19 cellular contexts compared by ENCODE assay signal in genomic region chr4:2869659-2870058, GRCh38. TPM values are rescaled to one million over a fixed set of nuclear protein-coding genes. Genes with fewer than 3 reads are reported as not detected.
DNase-seq lines count a peak whose midpoint lies in the region; ATAC-seq and TF ChIP-seq lines count a peak whose summit lies in the region.
"Had no signal": no experiment of that assay in that cellular context is flagged by ENCODE, and none has a peak within 500 bp of the region (broad histone marks: within the 10 kb centered on the region; RNA-seq: fewer than 3 reads in every experiment).

No MANE protein-coding gene starts in this region.

- H3K9me3 Mint-ChIP-seq in activated T-cell treated with anti-CD3 and anti-CD28 coated beads, Interleukin-2, amount 50 U/mL, for 72 hours = no peaks in the 10 kb centered on the region

- no peaks in the 10 kb centered on the region for H3K27me3 ChIP-seq in lower lobe of right lung (ENCODE audit: low read depth)
- H3K27me3 ChIP-seq: MG63 had no signal

- H3K36me3 ChIP-seq in lower lobe of right lung = no peaks in the 10 kb centered on the region
- H3K36me3 ChIP-seq: MG63 had no signal

- peak overlapping the region; percentile 30 for H3K4me3 ChIP-seq in lower lobe of right lung
- H3K4me3 ChIP-seq: MG63 had no signal

- H3K36me3 Mint-ChIP-seq in activated T-cell treated with anti-CD3 and anti-CD28 coated beads, Interleukin-2, amount 50 U/mL, for 72 hours (ENCODE audit: insufficient read depth in 2 of 2) = peaks cover 0 to 2% of the 10 kb centered on the region in 2 donors

- intact Hi-C loops in lower lobe of right lung (cut with DNase I) = no loop called here

- DNase-seq in activated T-cell treated with anti-CD3 and anti-CD28 coated beads, Interleukin-2, amount 50 U/mL, for 72 hours = no peak
- DNase-seq in activated T-cell treated with anti-CD3 and anti-CD28 coated beads, Interleukin-2, amount 50 U/mL, for 1 hour = no peak
- DNase-seq in caudate nucleus (lab: John Stamatoyannopoulos, UW) = no peak
- no peak for DNase-seq in lower lobe of right lung
- DNase-seq in superior temporal gyrus (ENCODE audit: extremely low spot score) = no peak
- DNase-seq in NCI-H187 treated with DMSO at 0.1 percent for 48 hours (lab: John Stamatoyannopoulos, UW) = no peak
- DNase-seq: 8988T; activated CD4-positive, alpha-beta T cell treated with anti-CD3 and anti-CD28 coated beads for 1 hour; activated T-cell treated with anti-CD3 and anti-CD28 coated beads, Interleukin-2, amount 50 U/mL, for 48 hours; COR-L47; GF-D8; MG63; NCI-H2029 treated with DMSO at 0.1 percent for 48 hours; NCI-H774; RPMI8226; stimulated activated CD4-positive, alpha-beta T cell treated with anti-CD3 and anti-CD28 coated beads, Interleukin-2, amount 100 ng/mL, for 24 hours; T-helper 1 cell had no signal

- H3K4me1 ChIP-seq in lower lobe of right lung = peaks cover 99% of the 10 kb centered on the region

- peak overlapping the region; percentile 8 for H3K27ac Mint-ChIP-seq in activated T-cell treated with anti-CD3 and anti-CD28 coated beads, Interleukin-2, amount 50 U/mL, for 72 hours

- peaks cover 56% of the 10 kb centered on the region for H3K4me1 Mint-ChIP-seq in activated T-cell treated with anti-CD3 and anti-CD28 coated beads, Interleukin-2, amount 50 U/mL, for 72 hours (ENCODE audit: low read depth)

- ATAC-seq in activated T-cell treated with anti-CD3 and anti-CD28 coated beads, Interleukin-2, amount 50 U/mL, for 72 hours (replicated peaks in 1 of 2) = no peak
- no peak for ATAC-seq in lower lobe of right lung
- ATAC-seq in GM18867 (IDR thresholded peaks at IDR 0.05; ENCODE audit: unreplicated experiment) = no peak

- no peaks in the 10 kb centered on the region for H3K9me3 ChIP-seq in lower lobe of right lung
- H3K9me3 ChIP-seq: MG63 had no signal

- no peak for TF ChIP-seq CTCF in lower lobe of right lung (IDR thresholded peaks at IDR 0.05)

- H3K27ac ChIP-seq in caudate nucleus (ENCODE audit: low read depth, low read length) = peak overlapping the region; percentile 40
- H3K27ac ChIP-seq in lower lobe of right lung = peak overlapping the region; percentile 71
- peak overlapping the region; percentile 17 for H3K27ac ChIP-seq in temporal lobe (ENCODE audit: low read depth, low read length)

- no peak overlapping the region for H3K4me3 Mint-ChIP-seq in activated T-cell treated with anti-CD3 and anti-CD28 coated beads, Interleukin-2, amount 50 U/mL, for 72 hours

- H3K27me3 Mint-ChIP-seq in activated T-cell treated with anti-CD3 and anti-CD28 coated beads, Interleukin-2, amount 50 U/mL, for 72 hours (ENCODE audit: low read depth) = no peaks in the 10 kb centered on the region

RNA-seq across cellular contexts. Expression of gene ADD1, which starts 26.0 kb away (rescaled TPM):
- total RNA-seq in activated T-cell treated with anti-CD3 and anti-CD28 coated beads, Interleukin-2, amount 50 U/mL, for 72 hours = 100 to 1,000 TPM; 281 to 282 TPM
- 279 TPM for total RNA-seq in lower lobe of right lung
- 191 TPM for total RNA-seq in temporal lobe

Comparison
In these comparisons a context has a peak if more than half of its experiments do, and no peak if none do; other contexts are left out.
1. H3K27ac ChIP-seq: peak in every context shown above with its lines; median percentile 71 in lower lobe of right lung; 40 in caudate nucleus; 17 in temporal lobe.